ENCODE assay signal across 19 cellular contexts in genomic region chr16:85326794-85327181, GRCh38.
"Had no signal": no experiment of that assay in that cellular context is flagged by ENCODE, and none has a peak within 500 bp of the region (broad histone marks: within the 10 kb centered on the region; RNA-seq: fewer than 3 reads in every experiment).

No MANE protein-coding gene starts in this region.

- H3K27me3 ChIP-seq: hepatocyte had no signal

- H3K27ac Mint-ChIP-seq: activated CD4-positive, alpha-beta T cell treated with anti-CD3 and anti-CD28 coated beads, Interleukin-2, amount 10 ng/mL, durations not matched to agents 24 days and 14 days; activated naive CD4-positive, alpha-beta T cell treated with anti-CD3 and anti-CD28 coated beads, Interleukin-2, amount 10 ng/mL, durations not matched to agents 7 days and 5 days; activated T-helper 2 cell treated with anti-CD3 and anti-CD28 coated beads, Interferon-gamma antibody, Interleukin-2, Interleukin-4, amounts not matched to agents 10 μg/mL and 5 μg/mL and 100 μg/mL, durations not matched to agents 14 hours and 24 hours and 36 hours; mesothelial cell of epicardium; progenitor cell of endocrine pancreas had no signal

- DNase-seq: activated CD4-positive, alpha-beta T cell treated with anti-CD3 and anti-CD28 coated beads, Interleukin-2, amount 10 ng/mL, durations not matched to agents 24 days and 14 days; activated CD8-positive, alpha-beta memory T cell treated with anti-CD3 and anti-CD28 coated beads for 24 hours; activated naive CD4-positive, alpha-beta T cell treated with anti-CD3 and anti-CD28 coated beads, Interleukin-2, amount 10 ng/mL, durations not matched to agents 7 days and 5 days; cortex of kidney; effector CD8-positive, alpha-beta T cell; left ventricle myocardium inferior; nucleus accumbens; right cardiac atrium; small intestine; stomach; WERI-Rb-1 had no signal

- H3K9me3 Mint-ChIP-seq: activated CD4-positive, alpha-beta T cell treated with anti-CD3 and anti-CD28 coated beads, Interleukin-2, amount 10 ng/mL, durations not matched to agents 24 days and 14 days; activated T-helper 2 cell treated with anti-CD3 and anti-CD28 coated beads, Interferon-gamma antibody, Interleukin-2, Interleukin-4, amounts not matched to agents 10 μg/mL and 5 μg/mL and 100 μg/mL, durations not matched to agents 14 hours and 24 hours and 36 hours; central memory CD8-positive, alpha-beta T cell had no signal

- FAIRE-seq: kidney, small intestine had no signal

- H3K9me3 ChIP-seq: left ventricle myocardium inferior, stomach, thoracic aorta had no signal

- H2AFZ ChIP-seq: hepatocyte had no signal

- H3K27ac ChIP-seq: epithelial cell of prostate, hepatocyte, left ventricle myocardium inferior, stomach, thoracic aorta, WERI-Rb-1 had no signal

- H3K4me2 ChIP-seq: hepatocyte had no signal

- H3K36me3 ChIP-seq: left ventricle myocardium inferior, stomach, thoracic aorta, WERI-Rb-1 had no signal

- H3K36me3 Mint-ChIP-seq: activated naive CD4-positive, alpha-beta T cell treated with anti-CD3 and anti-CD28 coated beads, Interleukin-2, amount 10 ng/mL, durations not matched to agents 7 days and 5 days had no signal

- H3K4me3 Mint-ChIP-seq: activated CD4-positive, alpha-beta T cell treated with anti-CD3 and anti-CD28 coated beads, Interleukin-2, amount 10 ng/mL, durations not matched to agents 24 days and 14 days; activated naive CD4-positive, alpha-beta T cell treated with anti-CD3 and anti-CD28 coated beads, Interleukin-2, amount 10 ng/mL, durations not matched to agents 7 days and 5 days; central memory CD8-positive, alpha-beta T cell; mesothelial cell of epicardium had no signal

- H3K4me3 ChIP-seq: hepatocyte, left ventricle myocardium inferior, stomach, thoracic aorta had no signal

- ATAC-seq: right cardiac atrium had no signal
